ENCODE assay signal across 1 cellular context in genomic region chr1:27576846-27577245, GRCh38.
TF ChIP-seq lines count a peak whose summit lies in the region.

No MANE protein-coding gene starts in this region.

TF ChIP-seq in H1, 55 proteins besides CTCF, POLR2A, EP300 and RAD21:
- TF ChIP-seq YY1 (IDR thresholded peaks at IDR 0.05; ENCODE audit: low read depth, low read length) = no peak
- no peak for TF ChIP-seq RNF2 (IDR thresholded peaks at IDR 0.05; ENCODE audit: borderline replicate concordance, low read depth, low read length, missing control alignments, poor library complexity, severe bottlenecking)
- no peak for TF ChIP-seq SAP30 (IDR thresholded peaks at IDR 0.05; ENCODE audit: insufficient read depth, insufficient replicate concordance, low read length)
- no peak for TF ChIP-seq PHF8 (conservative IDR thresholded peaks at IDR 0.05; ENCODE audit: low read depth, low read length)
- no peak for TF ChIP-seq RXRA (IDR thresholded peaks at IDR 0.05; ENCODE audit: insufficient read depth, low read depth, low read length)
- no peak for TF ChIP-seq TBP (IDR thresholded peaks at IDR 0.05; ENCODE audit: low read depth, low read length)
- TF ChIP-seq MAFK (IDR thresholded peaks at IDR 0.05; ENCODE audit: low read depth, low read length) = no peak
- TF ChIP-seq CREB1 (IDR thresholded peaks at IDR 0.05) = no peak
- TF ChIP-seq BCL11A (IDR thresholded peaks at IDR 0.05; ENCODE audit: low read depth in 2 of 2, low read length in 2 of 2) = no peak
- no peak for TF ChIP-seq POU5F1 (IDR thresholded peaks at IDR 0.05; ENCODE audit: low read depth, low read length)
- TF ChIP-seq SUZ12 (IDR thresholded peaks at IDR 0.05; ENCODE audit: low read length) = no peak
- no peak for TF ChIP-seq SRF (IDR thresholded peaks at IDR 0.05; ENCODE audit: low read depth, low read length)
- no peak for TF ChIP-seq EZH2 (IDR thresholded peaks at IDR 0.05; ENCODE audit: low read depth, low read length, severe bottlenecking)
TF ChIP-seq in H1: peak in this region for 0.
